ENCODE assay signal across 18 cellular contexts in the genomic region with DNA sequence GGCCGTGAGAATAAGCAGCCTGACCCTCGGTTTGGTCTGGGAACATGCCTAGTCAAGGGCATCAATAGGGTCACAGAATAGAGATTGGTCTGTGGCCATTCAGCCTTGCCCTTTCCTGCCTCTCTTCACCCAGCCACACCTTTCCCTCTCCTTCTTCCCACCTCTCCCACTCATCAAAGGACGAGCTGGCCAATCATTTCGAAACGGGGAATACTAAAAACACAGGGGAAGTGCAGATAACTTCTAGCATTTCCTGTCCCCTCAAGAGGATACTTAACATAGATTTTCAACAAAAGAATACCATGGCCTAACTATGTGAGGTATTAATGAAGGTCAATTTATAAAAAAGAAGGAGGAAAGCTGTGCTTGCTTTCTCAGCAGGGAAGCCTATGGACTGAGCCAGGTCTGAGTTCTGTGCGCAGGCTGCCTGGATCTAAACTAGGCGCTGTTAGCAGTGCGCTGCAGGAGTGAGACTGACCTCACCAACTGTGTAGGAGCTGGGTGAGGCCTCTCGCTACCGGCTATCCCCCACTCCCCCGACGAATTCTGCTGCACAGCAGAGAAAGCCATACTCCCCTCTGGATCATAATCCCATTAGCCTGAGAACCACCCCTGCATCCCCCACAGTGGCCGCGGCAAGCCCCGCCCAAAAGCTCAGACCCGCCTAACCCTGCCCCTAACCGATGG. TPM values are rescaled to one million over a fixed set of nuclear protein-coding genes. Genes with fewer than 3 reads are reported as not detected.
DNase-seq lines count a peak whose midpoint lies in the region; ATAC-seq and TF ChIP-seq lines count a peak whose summit lies in the region.
"Had no signal": no experiment of that assay in that cellular context is flagged by ENCODE, and none has a peak within 500 bp of the region (broad histone marks: within the 10 kb centered on the region; RNA-seq: fewer than 3 reads in every experiment).

No MANE protein-coding gene starts in this region.

- no peak overlapping the region for H2AFZ ChIP-seq in mesenchymal stem cell (ENCODE audit: low read depth, low read length)

- H3K14ac ChIP-seq in mesenchymal stem cell (ENCODE audit: low read length in 2 of 2), result no peak overlapping the region

- WGBS in mesenchymal stem cell, result 42% methylated on average over 17 of the region's 17 CpGs
- 77 to 83% methylated on average over 17 of the region's 17 CpGs for WGBS in aorta, 2 donors

- TSS peak; percentile 41 for BruUV-seq in Caco-2 (replicated peaks; lab: Mats Ljungman, UMichigan)

- peak overlapping the region; percentile 90 for H3K27ac Mint-ChIP-seq in Caco-2 (ENCODE audit: unreplicated experiment)
- H3K27ac Mint-ChIP-seq in stimulated activated naive CD8-positive, alpha-beta T cell treated with anti-CD3 and anti-CD28 coated beads, Interleukin-15, amount 100 ng/mL, for 72 hours, result peak overlapping the region in 1 of 2 donors; percentile 86
- H3K27ac Mint-ChIP-seq: activated naive CD4-positive, alpha-beta T cell treated with anti-CD3 and anti-CD28 coated beads, Interleukin-2, amount 50 U/mL, for 72 hours; CD4-positive, alpha-beta memory T cell had no signal

- H3K4me3 ChIP-seq in Caco-2 (ENCODE audit: low read depth, low read length) (no peak overlapping the region), mesenchymal stem cell (ENCODE audit: insufficient read depth in 1 of 2, low read depth in 1 of 2, low read length in 2 of 2) (no peak overlapping the region), aorta (ENCODE audit: low read length in 2 of 2) (no peak overlapping the region)
- H3K4me3 ChIP-seq: suprapubic skin had no signal

- no peak overlapping the region for H2BK120ac ChIP-seq in mesenchymal stem cell (ENCODE audit: low read depth, low read length)

- peaks cover 12% of the 10 kb centered on the region for H3K79me1 ChIP-seq in mesenchymal stem cell (replicated peaks; ENCODE audit: low read length, poor library complexity, severe bottlenecking)

- H2BK15ac ChIP-seq in mesenchymal stem cell (ENCODE audit: low read depth, poor library complexity, severe bottlenecking), result no peak overlapping the region

- peaks cover 38% of the 10 kb centered on the region for H3K9me3 Mint-ChIP-seq in Caco-2 (ENCODE audit: unreplicated experiment)
- H3K9me3 Mint-ChIP-seq in stimulated activated naive CD8-positive, alpha-beta T cell treated with anti-CD3 and anti-CD28 coated beads, Interleukin-15, amount 100 ng/mL, for 72 hours, result peaks cover 0 to 7% of the 10 kb centered on the region in 2 donors
- H3K9me3 Mint-ChIP-seq: activated naive CD4-positive, alpha-beta T cell treated with anti-CD3 and anti-CD28 coated beads, Interleukin-2, amount 50 U/mL, for 72 hours had no signal

- H3K4me3 Mint-ChIP-seq in Caco-2 (ENCODE audit: unreplicated experiment), result peak overlapping the region; percentile 68
- no peak overlapping the region for H3K4me3 Mint-ChIP-seq in stimulated activated naive CD8-positive, alpha-beta T cell treated with anti-CD3 and anti-CD28 coated beads, Interleukin-15, amount 100 ng/mL, for 72 hours
- H3K4me3 Mint-ChIP-seq: CD4-positive, alpha-beta memory T cell had no signal

- H3K27ac ChIP-seq in epithelial cell of prostate (peak overlapping the region; percentile 78), mesenchymal stem cell (ENCODE audit: low read length, poor library complexity, severe bottlenecking) (peak overlapping the region; percentile 90), aorta (ENCODE audit: low read depth in 1 of 2, low read length in 2 of 2) (no peak overlapping the region)
- H3K27ac ChIP-seq: HL-60, suprapubic skin had no signal

- peak overlapping the region; percentile 86 for H2AK5ac ChIP-seq in mesenchymal stem cell (ENCODE audit: low read length, severe bottlenecking)

- H3K9me3 ChIP-seq in Caco-2, result peaks cover 24% of the 10 kb centered on the region
- no peaks in the 10 kb centered on the region for H3K9me3 ChIP-seq in mesenchymal stem cell (ENCODE audit: control insufficient read depth, low read length)
- peaks cover 2% of the 10 kb centered on the region for H3K9me3 ChIP-seq in aorta (ENCODE audit: control insufficient read depth, low read length)
- H3K9me3 ChIP-seq: suprapubic skin had no signal

- H3K23ac ChIP-seq in mesenchymal stem cell (ENCODE audit: low read length in 2 of 2), result no peak overlapping the region

- no peak overlapping the region for H2BK12ac ChIP-seq in mesenchymal stem cell (ENCODE audit: low read length in 2 of 2)

- ATAC-seq in stimulated activated naive CD8-positive, alpha-beta T cell treated with anti-CD3 and anti-CD28 coated beads, Interleukin-15, amount 100 ng/mL, for 72 hours, result no peak
- no peak for ATAC-seq in aorta (ENCODE audit: low FRiP score)
- ATAC-seq: activated naive CD4-positive, alpha-beta T cell treated with anti-CD3 and anti-CD28 coated beads, Interleukin-2, amount 50 U/mL, for 72 hours had no signal

- POLR2A ChIA-PET in Caco-2 (lab: Charles Lee), result no interaction called here

- H3K27me3 ChIP-seq in Caco-2 (replicated peaks; ENCODE audit: control insufficient read depth, insufficient read depth, low read length) (no peaks in the 10 kb centered on the region; the same call in 1 of the 2 replicates), mesenchymal stem cell (ENCODE audit: control insufficient read depth in 1 of 2, insufficient read depth in 1 of 2, low read length in 2 of 2) (no peaks in the 10 kb centered on the region), aorta (ENCODE audit: control insufficient read depth in 1 of 2, insufficient read depth in 2 of 2, low read length in 1 of 2) (no peaks in the 10 kb centered on the region)
- H3K27me3 ChIP-seq: suprapubic skin had no signal

- intact Hi-C loops in Caco-2 (cut with micrococcal nuclease; ENCODE audit: unreplicated experiment) (loop anchor here (5.0 kb wide), 1 partner anchor 99 kb away; no protein-coding TSS in a partner anchor), aorta (cut with DNase I) (no loop called here)

- no peak overlapping the region for H3K4ac ChIP-seq in mesenchymal stem cell (ENCODE audit: low read depth in 1 of 2, low read length in 2 of 2)

- CTCF ChIA-PET in Caco-2 (lab: Charles Lee), result interaction anchor here (0.6 kb wide), 1 partner anchor 27 kb away, joined by 3 read pairs; a partner anchor contains a TSS

- no peak overlapping the region for H3K18ac ChIP-seq in mesenchymal stem cell (ENCODE audit: low read depth in 1 of 2, low read length in 2 of 2)

- no peaks in the 10 kb centered on the region for H3K27me3 Mint-ChIP-seq in Caco-2 (ENCODE audit: insufficient read depth, unreplicated experiment)
- H3K27me3 Mint-ChIP-seq in stimulated activated naive CD8-positive, alpha-beta T cell treated with anti-CD3 and anti-CD28 coated beads, Interleukin-15, amount 100 ng/mL, for 72 hours, result no peaks in the 10 kb centered on the region

- peak overlapping the region; percentile 79 for H2BK5ac ChIP-seq in mesenchymal stem cell (ENCODE audit: low read depth, low read length, poor library complexity, severe bottlenecking)

- H3K9ac ChIP-seq in mesenchymal stem cell (ENCODE audit: low read length), result no peak overlapping the region

- no peak overlapping the region for H4K91ac ChIP-seq in mesenchymal stem cell (ENCODE audit: low read length)

- TF ChIP-seq CTCF in Caco-2 (IDR thresholded peaks at IDR 0.05; ENCODE audit: insufficient read depth in 1 of 2, low read depth in 1 of 2, low read length in 1 of 2, severe bottlenecking in 1 of 2, unreplicated experiment in 1 of 2), result no peak

- peaks cover 57% of the 10 kb centered on the region for H3K36me3 Mint-ChIP-seq in Caco-2 (ENCODE audit: insufficient read depth, unreplicated experiment)
- H3K36me3 Mint-ChIP-seq: activated naive CD4-positive, alpha-beta T cell treated with anti-CD3 and anti-CD28 coated beads, Interleukin-2, amount 50 U/mL, for 72 hours; CD4-positive, alpha-beta memory T cell had no signal

- H3K36me3 ChIP-seq in Caco-2 (ENCODE audit: control insufficient read depth, insufficient read depth, low read length) (peaks cover 9% of the 10 kb centered on the region), mesenchymal stem cell (ENCODE audit: control insufficient read depth in 1 of 2, insufficient read depth in 2 of 2, low read depth in 1 of 2, low read length in 2 of 2) (no peaks in the 10 kb centered on the region), aorta (ENCODE audit: control insufficient read depth in 1 of 2, insufficient read depth in 2 of 2, low read length in 1 of 2) (no peaks in the 10 kb centered on the region)
- H3K36me3 ChIP-seq: suprapubic skin had no signal

- H3K4me1 Mint-ChIP-seq in Caco-2 (ENCODE audit: low read depth, unreplicated experiment), result peaks cover 41% of the 10 kb centered on the region
- H3K4me1 Mint-ChIP-seq in stimulated activated naive CD8-positive, alpha-beta T cell treated with anti-CD3 and anti-CD28 coated beads, Interleukin-15, amount 100 ng/mL, for 72 hours, result no peaks in the 10 kb centered on the region
- H3K4me1 Mint-ChIP-seq: CD4-positive, alpha-beta memory T cell had no signal

- H3K4me1 ChIP-seq in Caco-2, result peaks cover 39% of the 10 kb centered on the region
- peaks cover 24% of the 10 kb centered on the region for H3K4me1 ChIP-seq in mesenchymal stem cell (ENCODE audit: control insufficient read depth, insufficient read depth, low read depth, low read length)
- H3K4me1 ChIP-seq in aorta (ENCODE audit: control insufficient read depth in 1 of 2, insufficient read depth in 2 of 2, low read length in 2 of 2), result no peaks in the 10 kb centered on the region
- H3K4me1 ChIP-seq: suprapubic skin had no signal

- DNase-seq in Caco-2 (peak; percentile 40 to 78), NCI-H69 (lab: John Stamatoyannopoulos, UW) (peak; percentile 2), epithelial cell of prostate (ENCODE audit: low read depth, low spot score) (no peak), mesenchymal stem cell (no peak), NCI-H187 (lab: John Stamatoyannopoulos, UW) (no peak), UCSD-AML1 (lab: John Stamatoyannopoulos, UW; ENCODE audit: unreplicated experiment) (no peak), aorta (no peak)
- DNase-seq in stimulated activated naive CD8-positive, alpha-beta T cell treated with anti-CD3 and anti-CD28 coated beads, Interleukin-15, amount 100 ng/mL, for 72 hours, result no peak
- DNase-seq: CD4-positive, alpha-beta memory T cell; central memory CD4-positive, alpha-beta T cell; GF-D8; NCI-H2171; stimulated activated CD4-positive, alpha-beta T cell treated with anti-CD3 and anti-CD28 coated beads, Interleukin-15, amount 100 ng/mL, for 24 hours had no signal

- no peak overlapping the region for H3K4me2 ChIP-seq in mesenchymal stem cell (ENCODE audit: low read length, poor library complexity, severe bottlenecking)

- peak overlapping the region; percentile 47 for H4K8ac ChIP-seq in mesenchymal stem cell (ENCODE audit: low read length)

RNA-seq across cellular contexts. Expression of a gene that starts 27.6 kb away (rescaled TPM):
- total RNA-seq in Caco-2 (2022), result 0.86 and 1.4 TPM in 2 replicates
- 0.28 TPM for polyA plus RNA-seq in mesenchymal stem cell (2013, experiment 1 of 2)
- 0.34 TPM for polyA plus RNA-seq in mesenchymal stem cell (2013, experiment 2 of 2)
- total RNA-seq in aorta, result 1 to 10 TPM; 1.7 to 2.8 TPM
- polyA plus RNA-seq in aorta, result not detected
- total RNA-seq: A673; activated naive CD4-positive, alpha-beta T cell treated with anti-CD3 and anti-CD28 coated beads, Interleukin-2, amount 50 U/mL, for 72 hours; MCF 10A; suprapubic skin had no signal
- polyA plus RNA-seq: CD4-positive, alpha-beta memory T cell had no signal

Comparison
In these comparisons a context has a peak if more than half of its experiments do, and no peak if none do; other contexts are left out.
1. DNase-seq: peak in Caco-2 (2 of 2) and NCI-H69 (single experiment); none in epithelial cell of prostate (single experiment), mesenchymal stem cell (single experiment), stimulated activated naive CD8-positive, alpha-beta T cell treated with anti-CD3 and anti-CD28 coated beads, Interleukin-15, amount 100 ng/mL, for 72 hours (0 of 2), NCI-H187 (0 of 2), UCSD-AML1 (single experiment) and aorta (0 of 2).
2. H3K27ac ChIP-seq: peak in epithelial cell of prostate (single experiment) and mesenchymal stem cell (single experiment); none in aorta (0 of 2).